ENCODE assay signal across 13 cellular contexts in genomic region chr5:62168882-62169281, GRCh38.
DNase-seq lines count a peak whose midpoint lies in the region; ATAC-seq and TF ChIP-seq lines count a peak whose summit lies in the region.
"Had no signal": no experiment of that assay in that cellular context is flagged by ENCODE, and none has a peak within 500 bp of the region (broad histone marks: within the 10 kb centered on the region; RNA-seq: fewer than 3 reads in every experiment).

No MANE protein-coding gene starts in this region.

- H2BK5ac ChIP-seq in neuronal stem cell (ENCODE audit: low read length): no peak overlapping the region

- TF ChIP-seq RAD21 in HCT116 (IDR thresholded peaks at IDR 0.05; ENCODE audit: low read depth): no peak

- H2BK15ac ChIP-seq in neuronal stem cell (ENCODE audit: low read length): no peak overlapping the region

- TF ChIP-seq POLR2A in HCT116 (IDR thresholded peaks at IDR 0.05; ENCODE audit: borderline replicate concordance, extremely low read depth, insufficient read depth, insufficient read length): no peak

- no peaks in the 10 kb centered on the region for H3K79me1 ChIP-seq in neuronal stem cell (ENCODE audit: low read depth, low read length)

- no peak overlapping the region for H3K23ac ChIP-seq in neuronal stem cell (ENCODE audit: low read depth, low read length, poor library complexity)

- H3K18ac ChIP-seq in neuronal stem cell (ENCODE audit: low read length): peak overlapping the region; percentile 58

- no peak for TF ChIP-seq CTCF in BE2C (IDR thresholded peaks at IDR 0.05; ENCODE audit: low read depth, low read length)
- TF ChIP-seq CTCF in HCT116 (IDR thresholded peaks at IDR 0.05 in 2 of 3, conservative IDR thresholded peaks at IDR 0.05 in 1 of 3; ENCODE audit: borderline replicate concordance in 1 of 3, insufficient read depth in 1 of 3, low read depth in 2 of 3, low read length in 2 of 3): no peak
- no peak for TF ChIP-seq CTCF in OCI-LY7 (conservative IDR thresholded peaks at IDR 0.05; ENCODE audit: low read length)

- no peak overlapping the region for H3K4ac ChIP-seq in neuronal stem cell (ENCODE audit: low read length)

- H3K9me3 ChIP-seq in BE2C (no peaks in the 10 kb centered on the region), HCT116 (ENCODE audit: control insufficient read depth in 1 of 2, insufficient read depth in 1 of 2, low read depth in 1 of 2, low read length in 2 of 2) (no peaks in the 10 kb centered on the region), OCI-LY7 (ENCODE audit: low read length) (no peaks in the 10 kb centered on the region), neuronal stem cell (replicated peaks in 1 of 2; ENCODE audit: control insufficient read depth in 2 of 2, insufficient read depth in 1 of 2, low read depth in 1 of 2, low read length in 2 of 2) (no peaks in the 10 kb centered on the region), SJCRH30 (replicated peaks) (no peaks in the 10 kb centered on the region)
- H3K9me3 ChIP-seq: BLaER1 had no signal

- H2AK5ac ChIP-seq in neuronal stem cell (ENCODE audit: low read depth, low read length): no peak overlapping the region

- H3K27me3 ChIP-seq in BE2C: peaks cover 11% of the 10 kb centered on the region
- H3K27me3 ChIP-seq in HCT116 (ENCODE audit: insufficient read depth, low read length): peaks cover 19% of the 10 kb centered on the region; the same call in 1 of the 2 replicates
- no peaks in the 10 kb centered on the region for H3K27me3 ChIP-seq in neuronal stem cell (ENCODE audit: control insufficient read depth in 3 of 3, insufficient read depth in 3 of 3, low read depth in 1 of 3, low read length in 3 of 3)
- 0 out of 2 replicates have a peak, but pooled peaks cover 2% of the 10 kb centered on the region for H3K27me3 ChIP-seq in SJCRH30
- H3K27me3 ChIP-seq: BLaER1 had no signal

- CTCF ChIA-PET in HCT116 (lab: Charles Lee) (no interaction called here), OCI-LY7 (lab: Charles Lee; ENCODE audit: unreplicated experiment) (no interaction called here)

- H3K4me1 ChIP-seq in BE2C: no peaks in the 10 kb centered on the region
- H3K4me1 ChIP-seq in HCT116 (ENCODE audit: control insufficient read depth in 1 of 2, insufficient read depth in 2 of 2, low read length in 2 of 2): no peaks in the 10 kb centered on the region
- H3K4me1 ChIP-seq in OCI-LY7 (ENCODE audit: insufficient read depth, low read length, poor library complexity, severe bottlenecking): no peaks in the 10 kb centered on the region
- H3K4me1 ChIP-seq in neuronal stem cell (ENCODE audit: control insufficient read depth in 2 of 2, insufficient read depth in 1 of 2, low read depth in 1 of 2, low read length in 2 of 2): peaks cover 0 to 4% of the 10 kb centered on the region in 2 donors
- no peaks in the 10 kb centered on the region for H3K4me1 ChIP-seq in SJCRH30
- H3K4me1 ChIP-seq: BLaER1 had no signal

- no peak overlapping the region for H3K9ac ChIP-seq in HCT116 (ENCODE audit: low read length)
- no peak overlapping the region for H3K9ac ChIP-seq in neuronal stem cell (ENCODE audit: low read depth, low read length, poor library complexity)
- H3K9ac ChIP-seq: BLaER1 had no signal

- H3K4me3 ChIP-seq in BE2C (ENCODE audit: low read depth, low read length): peak overlapping the region; percentile 35
- H3K4me3 ChIP-seq in HCT116 (replicated peaks in 1 of 2; ENCODE audit: low read depth in 1 of 2, low read length in 2 of 2): no peak overlapping the region
- H3K4me3 ChIP-seq in OCI-LY7 (ENCODE audit: low read depth, low read length, poor library complexity, severe bottlenecking): no peak overlapping the region
- no peak overlapping the region for H3K4me3 ChIP-seq in neuronal stem cell (ENCODE audit: low read length in 2 of 2)
- H3K4me3 ChIP-seq in SJCRH30: no peak overlapping the region
- H3K4me3 ChIP-seq: BLaER1 had no signal

- no TSS peak for BruUV-seq in HCT116 (replicated peaks; lab: Mats Ljungman, UMichigan)
- BruUV-seq in OCI-LY7 (replicated peaks; lab: Mats Ljungman, UMichigan): no TSS peak

- H3K79me2 ChIP-seq in HCT116 (ENCODE audit: insufficient read depth, low read length) (no peaks in the 10 kb centered on the region), OCI-LY7 (ENCODE audit: insufficient read depth, low read depth, low read length) (no peaks in the 10 kb centered on the region)

- no peak overlapping the region for H2BK120ac ChIP-seq in neuronal stem cell (ENCODE audit: low read depth, low read length)

- POLR2A ChIA-PET in HCT116 (lab: Charles Lee) (no interaction called here), OCI-LY7 (lab: Charles Lee) (no interaction called here)

- RAD21 ChIA-PET in HCT116 (lab: Charles Lee; ENCODE audit: low non-redundant PET in 1 of 2, low total read pairs in 2 of 2, uncharacterized antibody in 2 of 2, unreplicated experiment in 2 of 2): no interaction called here

- no peaks in the 10 kb centered on the region for H4K20me1 ChIP-seq in HCT116 (ENCODE audit: insufficient read depth)
- H4K20me1 ChIP-seq in OCI-LY7 (ENCODE audit: insufficient read depth, low read length): no peaks in the 10 kb centered on the region
- H4K20me1 ChIP-seq: BLaER1 had no signal

- H3K9me2 ChIP-seq in HCT116 (ENCODE audit: insufficient read depth) (no peaks in the 10 kb centered on the region), OCI-LY7 (ENCODE audit: insufficient read depth, low read length) (no peaks in the 10 kb centered on the region)

- H3K14ac ChIP-seq in neuronal stem cell (ENCODE audit: low read length): peak overlapping the region; percentile 84

- WGBS in neuronal stem cell (ENCODE audit: extremely low coverage in 2 of 2, insufficient read length in 2 of 2, insufficient replicate concordance in 1 of 2), 2 donors: no CpG with 5 or more reads among the region's 5 CpGs

- H3K4me2 ChIP-seq in HCT116 (ENCODE audit: low read length) (peak overlapping the region; percentile 22; the same call in 1 of the 2 replicates), OCI-LY7 (ENCODE audit: low read length) (peak overlapping the region; percentile 39; the same call in 1 of the 2 replicates), neuronal stem cell (ENCODE audit: insufficient read depth, low read length, poor library complexity, severe bottlenecking) (no peak overlapping the region)
- H3K4me2 ChIP-seq: BLaER1 had no signal

- H2BK12ac ChIP-seq in neuronal stem cell (ENCODE audit: low read length): no peak overlapping the region

- ATAC-seq in HCT116: 0 out of 2 replicates have a peak, but pooled peaks have one; percentile 40
- ATAC-seq: HepG2 had no signal

- H4K8ac ChIP-seq in neuronal stem cell (ENCODE audit: low read depth, low read length): no peak overlapping the region

- DNase-seq in BE2C (peak; percentile 12), HCT116 (ENCODE audit: low read depth, low spot score) (no peak), OCI-LY7 (ENCODE audit: low spot score) (no peak), neuronal stem cell (ENCODE audit: low spot score) (no peak), SJCRH30 (no peak), middle frontal gyrus (ENCODE audit: extremely low spot score, low spot score) (no peak)
- DNase-seq: CD8-positive, alpha-beta memory T cell; DMS53; GF-D8; GOT3; H9 had no signal

- H2AFZ ChIP-seq in HCT116 (ENCODE audit: low read depth, low read length, poor library complexity, severe bottlenecking) (no peak overlapping the region), OCI-LY7 (ENCODE audit: low read length) (no peak overlapping the region), neuronal stem cell (ENCODE audit: low read length) (peak overlapping the region; percentile 72)

- H3K36me3 ChIP-seq in BE2C (no peaks in the 10 kb centered on the region), HCT116 (ENCODE audit: control insufficient read depth in 1 of 2, insufficient read depth in 2 of 2, low read length in 2 of 2) (no peaks in the 10 kb centered on the region), OCI-LY7 (ENCODE audit: insufficient read depth, low read length) (no peaks in the 10 kb centered on the region), neuronal stem cell (replicated peaks in 1 of 2; ENCODE audit: control insufficient read depth in 2 of 2, insufficient read depth in 2 of 2, low read length in 2 of 2) (no peaks in the 10 kb centered on the region), SJCRH30 (no peaks in the 10 kb centered on the region)
- H3K36me3 ChIP-seq: BLaER1 had no signal

- H3K27ac ChIP-seq in HCT116 (ENCODE audit: low read depth, low read length): no peak overlapping the region
- no peak overlapping the region for H3K27ac ChIP-seq in OCI-LY7 (ENCODE audit: low read depth, low read length, poor library complexity, severe bottlenecking)
- H3K27ac ChIP-seq in neuronal stem cell (replicated peaks; ENCODE audit: low read length): no peak overlapping the region
- no peak overlapping the region for H3K27ac ChIP-seq in SJCRH30
- H3K27ac ChIP-seq: BLaER1 had no signal

- H4K91ac ChIP-seq in neuronal stem cell (ENCODE audit: low read depth, low read length, poor library complexity): no peak overlapping the region

- intact Hi-C loops in HCT116 (cut with micrococcal nuclease): no loop called here
- intact Hi-C loops in OCI-LY7 (cut with micrococcal nuclease; ENCODE audit: unreplicated experiment): no loop called here

TF ChIP-seq in HCT116, 20 proteins besides CTCF, POLR2A, EP300 and RAD21:
- no peak for TF ChIP-seq EGR1 (IDR thresholded peaks at IDR 0.05; ENCODE audit: low read depth)
- TF ChIP-seq SP1 (IDR thresholded peaks at IDR 0.05; ENCODE audit: low read depth): no peak
